Comparison of ENCODE assay signal across 9 cellular contexts in genomic region chr7:108164342-108164741, GRCh38. TPM values are rescaled to one million over a fixed set of nuclear protein-coding genes. Genes with fewer than 3 reads are reported as not detected.
"Had no signal": no experiment of that assay in that cellular context is flagged by ENCODE, and none has a peak within 500 bp of the region (broad histone marks: within the 10 kb centered on the region; RNA-seq: fewer than 3 reads in every experiment).

No MANE protein-coding gene starts in this region.

- FAIRE-seq: G401.6, GM12878, GM12891, GM12892, GM18507, GM19239 had no signal

- DNase-seq: GDM1, GF-D8 had no signal

- H3K4me3 ChIP-seq: GM12878 had no signal

RNA-seq across cellular contexts. Expression of gene LAMB4, which starts 34.2 kb away (rescaled TPM):
- total RNA-seq: G401 had no signal
